ENCODE assay signal across 13 cellular contexts in genomic region chr5:92927291-92927778, GRCh38.
DNase-seq lines count a peak whose midpoint lies in the region; ATAC-seq and TF ChIP-seq lines count a peak whose summit lies in the region.
"Had no signal": no experiment of that assay in that cellular context is flagged by ENCODE, and none has a peak within 500 bp of the region (broad histone marks: within the 10 kb centered on the region; RNA-seq: fewer than 3 reads in every experiment).

No MANE protein-coding gene starts in this region.

- H3K27ac ChIP-seq in upper lobe of right lung = no peak overlapping the region
- H3K27ac ChIP-seq: right atrium auricular region had no signal

- DNase-seq in BE2C (peak; percentile 7), HT-29 (ENCODE audit: low spot score) (peak; percentile 81), astrocyte of the hippocampus (ENCODE audit: low read depth, low spot score) (peak; percentile 22), lung microvascular endothelial cell (ENCODE audit: low read depth in 2 of 2) (peak; percentile 8 to 73), lower leg skin (ENCODE audit: low spot score in 2 of 2) (no peak), upper lobe of right lung (no peak)
- DNase-seq: activated CD4-positive, alpha-beta T cell treated with anti-CD3 and anti-CD28 coated beads, Interleukin-2, amount 10 ng/mL, durations not matched to agents 7 days and 5 days; cortex of kidney; Kasumi-1; stimulated activated naive CD4-positive, alpha-beta T cell treated with Interleukin-2 at 50 U/mL for 16 hours had no signal

- intact Hi-C loops in lower leg skin (cut with DNase I; ENCODE audit: low total_unique reads) (no loop called here), upper lobe of right lung (cut with DNase I) (no loop called here)

- H3K4me3 ChIP-seq in BE2C (ENCODE audit: low read depth, low read length) (no peak overlapping the region), lower leg skin (ENCODE audit: low read depth, poor library complexity, severe bottlenecking) (no peak overlapping the region), upper lobe of right lung (no peak overlapping the region)
- H3K4me3 ChIP-seq: right atrium auricular region had no signal

- H3K36me3 ChIP-seq in BE2C = no peaks in the 10 kb centered on the region
- H3K36me3 ChIP-seq in upper lobe of right lung = no peaks in the 10 kb centered on the region
- H3K36me3 ChIP-seq: right atrium auricular region had no signal

- TF ChIP-seq CTCF in BE2C (IDR thresholded peaks at IDR 0.05; ENCODE audit: low read depth, low read length) (no peak), lower leg skin (IDR thresholded peaks at IDR 0.05) (no peak), upper lobe of right lung (IDR thresholded peaks at IDR 0.05) (no peak)

- no peak for ATAC-seq in GM21360 (IDR thresholded peaks at IDR 0.05; ENCODE audit: unreplicated experiment)
- ATAC-seq in HG03432 (IDR thresholded peaks at IDR 0.05; ENCODE audit: unreplicated experiment) = no peak
- ATAC-seq in upper lobe of right lung = no peak

- TF ChIP-seq POLR2A in lower leg skin (IDR thresholded peaks at IDR 0.05) = no peak

- H3K9me3 ChIP-seq in BE2C = no peaks in the 10 kb centered on the region
- no peaks in the 10 kb centered on the region for H3K9me3 ChIP-seq in upper lobe of right lung
- H3K9me3 ChIP-seq: right atrium auricular region had no signal

- H3K4me1 ChIP-seq in BE2C = 0 out of 2 replicates have a peak, but pooled peaks cover 3% of the 10 kb centered on the region
- H3K4me1 ChIP-seq in upper lobe of right lung = no peaks in the 10 kb centered on the region
- H3K4me1 ChIP-seq: right atrium auricular region had no signal

- WGBS in lower leg skin, 2 donors = 56 to 61% methylated on average over 4 of the region's 4 CpGs

- H3K27me3 ChIP-seq in BE2C (no peaks in the 10 kb centered on the region), upper lobe of right lung (no peaks in the 10 kb centered on the region)
- H3K27me3 ChIP-seq: right atrium auricular region had no signal

Comparison
In these comparisons a context has a peak if more than half of its experiments do, and no peak if none do; other contexts are left out.
1. DNase-seq: peak in BE2C (single experiment), HT-29 (single experiment), astrocyte of the hippocampus (single experiment) and lung microvascular endothelial cell (2 of 2); none in lower leg skin (0 of 2) and upper lobe of right lung (single experiment).